18 cellular contexts compared by ENCODE assay signal in the genomic region with DNA sequence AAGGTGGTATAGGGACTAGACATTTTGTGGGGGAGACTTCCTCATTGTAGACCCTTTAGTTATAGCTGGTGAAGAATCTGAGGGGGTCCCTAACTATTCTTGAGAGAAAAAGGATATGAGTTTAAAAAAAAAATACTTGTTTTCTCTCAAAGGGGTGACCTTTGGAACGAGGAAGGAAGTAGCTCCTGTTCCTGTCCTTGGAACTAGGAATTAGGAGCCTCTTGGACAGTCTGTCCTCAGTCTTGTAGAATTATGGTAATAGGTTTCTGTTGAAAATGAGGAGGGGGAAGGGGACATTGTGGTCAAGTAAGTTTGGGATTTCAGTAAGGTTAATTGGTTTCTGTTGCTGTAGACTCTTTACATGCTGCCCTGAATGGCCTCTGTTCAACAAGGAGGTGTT. TPM values are rescaled to one million over a fixed set of nuclear protein-coding genes. Genes with fewer than 3 reads are reported as not detected.
A peak's percentile ranks its signal among the peaks of the same experiment; 100 is the strongest.
DNase-seq lines count a peak whose midpoint lies in the region; ATAC-seq, FAIRE-seq and TF ChIP-seq lines count a peak whose summit lies in the region.
"Had no signal": no experiment of that assay in that cellular context is flagged by ENCODE, and none has a peak within 500 bp of the region (broad histone marks: within the 10 kb centered on the region; RNA-seq: fewer than 3 reads in every experiment).

No MANE protein-coding gene starts in this region.

- H3K36me3 ChIP-seq in left ventricle myocardium inferior (no peaks in the 10 kb centered on the region), Karpas-422 (ENCODE audit: insufficient read depth, low read length) (peaks cover 39% of the 10 kb centered on the region), small intestine (ENCODE audit: control insufficient read depth in 2 of 2, insufficient read depth in 2 of 2, low read length in 2 of 2) (no peaks in the 10 kb centered on the region)

- H3K9ac ChIP-seq in Karpas-422 (ENCODE audit: low read length), result no peak overlapping the region

- H3K4me1 ChIP-seq in left ventricle myocardium inferior (peaks cover 20% of the 10 kb centered on the region), Karpas-422 (ENCODE audit: low read length) (peaks cover 24% of the 10 kb centered on the region), small intestine (ENCODE audit: control insufficient read depth in 2 of 2, insufficient read depth in 1 of 2, low read depth in 1 of 2, low read length in 1 of 2) (peaks cover 0 to 2% of the 10 kb centered on the region in 2 donors)

- no peak overlapping the region for H2AFZ ChIP-seq in Karpas-422 (ENCODE audit: low read length)

- no peaks in the 10 kb centered on the region for H3K27me3 ChIP-seq in left ventricle myocardium inferior (ENCODE audit: low read depth)
- no peaks in the 10 kb centered on the region for H3K27me3 ChIP-seq in Karpas-422 (ENCODE audit: low read length)
- H3K27me3 ChIP-seq in small intestine (ENCODE audit: control insufficient read depth in 2 of 2, insufficient read depth in 2 of 2, low read length in 2 of 2), result no peaks in the 10 kb centered on the region

- no peak for FAIRE-seq in small intestine (lab: Jason Lieb, UNC)
- FAIRE-seq: G401.6, GM12891, H1 had no signal

- WGBS in small intestine, 3 donors, result 16 to 44% (median 41%) methylated on average over 1 of the region's 1 CpG

- H3K4me3 ChIP-seq in left ventricle myocardium inferior (no peak overlapping the region), Karpas-422 (ENCODE audit: low read length) (no peak overlapping the region), small intestine (ENCODE audit: low read depth in 1 of 2, low read length in 2 of 2) (no peak overlapping the region)
- H3K4me3 ChIP-seq: HAP-1 had no signal

- H4K20me1 ChIP-seq in Karpas-422 (ENCODE audit: insufficient read depth, low read depth, low read length), result no peaks in the 10 kb centered on the region; the same call in 1 of the 2 replicates

- H3K27ac ChIP-seq in left ventricle myocardium inferior (replicated peaks) (peak overlapping the region; percentile 67), Karpas-422 (ENCODE audit: low read length) (peak overlapping the region; percentile 45), small intestine (ENCODE audit: low read depth in 1 of 2, low read length in 1 of 2) (no peak overlapping the region)

- TF ChIP-seq CTCF in left ventricle myocardium inferior (IDR thresholded peaks at IDR 0.05; ENCODE audit: borderline replicate concordance), result no peak

- ATAC-seq in left colon, result peak; percentile 37

- H3K4me2 ChIP-seq in Karpas-422 (ENCODE audit: low read depth, low read length, poor library complexity, severe bottlenecking), result no peak overlapping the region

- H3K79me2 ChIP-seq in Karpas-422 (ENCODE audit: low read length), result peaks cover 90% of the 10 kb centered on the region

- H3K9me3 ChIP-seq in left ventricle myocardium inferior (replicated peaks) (no peaks in the 10 kb centered on the region), Karpas-422 (ENCODE audit: low read length) (no peaks in the 10 kb centered on the region), small intestine (ENCODE audit: control insufficient read depth, low read depth) (no peaks in the 10 kb centered on the region)
- H3K9me3 ChIP-seq: HAP-1 had no signal

- no peak for DNase-seq in left ventricle myocardium inferior
- DNase-seq in cardiac septum (ENCODE audit: low spot score), result no peak
- DNase-seq in Karpas-422, result no peak
- DNase-seq in left colon, result no peak
- DNase-seq in small intestine, result peak; percentile 59
- no peak for DNase-seq in foreskin melanocyte
- no peak for DNase-seq in Kasumi-1 (lab: John Stamatoyannopoulos, UW)
- DNase-seq: ACHN; C1 segment of cervical spinal cord; Calu3; CD4-positive, alpha-beta T cell; DMS 273 treated with DMSO at 0.1 percent for 48 hours; DMS79 treated with DMSO at 0.1 percent for 48 hours; EL had no signal

- intact Hi-C loops in left ventricle myocardium inferior (cut with micrococcal nuclease), result no loop called here
- intact Hi-C loops in cardiac septum (cut with DNase I), result no loop called here
- intact Hi-C loops in left colon (cut with DNase I, micrococcal nuclease), result no loop called here

- H3K9me2 ChIP-seq in Karpas-422 (replicated peaks; ENCODE audit: insufficient read depth, low read length), result no peaks in the 10 kb centered on the region

RNA-seq across cellular contexts. Expression of a gene that starts 56.5 kb away (rescaled TPM):
- total RNA-seq in left ventricle myocardium inferior (7.4 TPM), cardiac septum (19.5 TPM), left colon (10 to 100 TPM; 29.3 to 30.9 TPM)
- total RNA-seq in Karpas-422 (2014; rRNA removed; shearing (Covaris generic); ENCODE audit: low replicate concordance), result 69.0 and 92.4 TPM in 2 replicates
- polyA plus RNA-seq in small intestine, result 1 to 10 TPM; 3.0 to 6.6 (median 5.1) TPM

Comparison
In these comparisons a context has a peak if more than half of its experiments do, and no peak if none do; other contexts are left out.
1. H3K27ac ChIP-seq: peak in left ventricle myocardium inferior (single experiment) and Karpas-422 (single experiment); none in small intestine (0 of 2).